In genomic region chr10:59127991-59128390, GRCh38 we compare ENCODE assay signal across 28 cellular contexts. TPM values are rescaled to one million over a fixed set of nuclear protein-coding genes. Genes with fewer than 3 reads are reported as not detected.
"Had no signal": no experiment of that assay in that cellular context is flagged by ENCODE, and none has a peak within 500 bp of the region (broad histone marks: within the 10 kb centered on the region; RNA-seq: fewer than 3 reads in every experiment).

No MANE protein-coding gene starts in this region.

- H3K36me3 Mint-ChIP-seq: activated naive CD8-positive, alpha-beta T cell; brain; IgD-negative memory B cell; T-cell had no signal

- H3K4me3 ChIP-seq: SK-N-MC had no signal

- H3K27ac ChIP-seq: SK-N-MC, VCaP had no signal

- H3K9me3 Mint-ChIP-seq: activated T-helper 1 cell treated with anti-CD3 and anti-CD28 coated beads, Interleukin-12 subunit alpha, Interleukin-12 subunit beta, Interleukin-2, Interleukin-4 antibody, amounts not matched to agents 30 ng/mL and 10 ng/mL and 1 ng/mL, durations not matched to agents 14 hours and 24 hours and 36 hours had no signal

- ATAC-seq: activated CD4-positive, alpha-beta T cell treated with anti-CD3 and anti-CD28 coated beads for 36 hours; activated CD8-positive, alpha-beta T cell treated with anti-CD3 and anti-CD28 coated beads, Interleukin-2, amount 10 ng/mL, durations not matched to agents 7 days and 5 days; PC-3; T-cell had no signal

- DNase-seq: activated CD4-positive, alpha-beta T cell treated with anti-CD3 and anti-CD28 coated beads for 36 hours; activated CD4-positive, alpha-beta T cell treated with anti-CD3 and anti-CD28 coated beads, Interleukin-2, amount 50 U/mL, for 4 hours; activated CD8-positive, alpha-beta memory T cell treated with anti-CD3 and anti-CD28 coated beads, Interleukin-2, amount 50 U/mL, for 48 hours; activated CD8-positive, alpha-beta T cell treated with anti-CD3 and anti-CD28 coated beads, Interleukin-2, amount 10 ng/mL, durations not matched to agents 7 days and 5 days; activated effector memory CD4-positive, alpha-beta T cell treated with anti-CD3 and anti-CD28 coated beads, Interleukin-2, amount 50 U/mL, for 16 hours; activated naive CD4-positive, alpha-beta T cell treated with Interleukin-2 at 50 U/mL for 16 hours; activated T-cell treated with anti-CD3 and anti-CD28 coated beads, Interleukin-2, amount 50 U/mL, for 1 hour; amygdala; KG1; NCI-H1092; NCI-H1417; NCI-H1930; NCI-H2171; NCI-H226; NCI-H526; PC-3; SHP77; T-cell; T-helper 2 cell; T1000 had no signal

- H3K27ac Mint-ChIP-seq: activated CD4-positive, alpha-beta T cell treated with anti-CD3 and anti-CD28 coated beads for 36 hours; activated CD8-positive, alpha-beta T cell treated with anti-CD3 and anti-CD28 coated beads, Interleukin-2, amount 10 ng/mL, durations not matched to agents 7 days and 5 days; activated naive CD8-positive, alpha-beta T cell; activated T-helper 1 cell treated with anti-CD3 and anti-CD28 coated beads, Interleukin-12 subunit alpha, Interleukin-12 subunit beta, Interleukin-2, Interleukin-4 antibody, amounts not matched to agents 30 ng/mL and 10 ng/mL and 1 ng/mL, durations not matched to agents 14 hours and 24 hours and 36 hours; brain; IgD-negative memory B cell; T-cell had no signal

RNA-seq across cellular contexts. Expression of gene PHYHIPL, which starts 48.5 kb away (rescaled TPM):
- total RNA-seq: activated CD4-positive, alpha-beta T cell treated with anti-CD3 and anti-CD28 coated beads for 36 hours; activated CD8-positive, alpha-beta T cell treated with anti-CD3 and anti-CD28 coated beads, Interleukin-2, amount 10 ng/mL, durations not matched to agents 7 days and 5 days; activated T-helper 1 cell treated with anti-CD3 and anti-CD28 coated beads, Interleukin-12 subunit alpha, Interleukin-12 subunit beta, Interleukin-2, Interleukin-4 antibody, amounts not matched to agents 30 ng/mL and 10 ng/mL and 1 ng/mL, durations not matched to agents 14 hours and 24 hours and 36 hours; MCF 10A; NCI-H460; PC-3; T-cell had no signal
